9 cellular contexts compared by ENCODE assay signal in the genomic region with DNA sequence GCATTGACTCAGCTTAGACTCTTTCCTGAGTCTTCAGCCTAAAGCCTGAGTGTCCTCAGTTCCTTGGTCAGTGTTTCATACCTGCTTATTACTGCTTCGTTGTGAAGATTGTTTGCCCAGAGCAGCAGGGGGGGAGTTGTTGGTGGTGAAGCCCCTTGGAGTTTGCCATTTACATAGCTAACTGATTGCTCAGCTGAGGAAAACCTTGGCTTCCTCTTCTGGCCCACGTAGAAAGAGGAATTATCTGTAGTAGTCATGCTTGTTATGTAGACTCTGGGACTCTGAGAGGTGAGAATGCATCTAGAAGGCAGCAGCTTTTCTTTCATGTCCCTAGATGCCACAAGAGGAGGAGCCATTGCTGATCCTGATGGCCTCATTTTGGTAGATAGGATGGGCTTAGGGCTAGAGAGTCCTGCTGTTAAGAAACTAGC.
DNase-seq lines count a peak whose midpoint lies in the region; ATAC-seq and TF ChIP-seq lines count a peak whose summit lies in the region.
"Had no signal": no experiment of that assay in that cellular context is flagged by ENCODE, and none has a peak within 500 bp of the region (broad histone marks: within the 10 kb centered on the region; RNA-seq: fewer than 3 reads in every experiment).

No MANE protein-coding gene starts in this region.

- no peak overlapping the region for H3K4me3 Mint-ChIP-seq in activated T-helper 17 cell treated with anti-CD3 and anti-CD28 coated beads, Interleukin-2, amount 50 U/mL, for 72 hours

- no peaks in the 10 kb centered on the region for H3K36me3 Mint-ChIP-seq in activated T-helper 17 cell treated with anti-CD3 and anti-CD28 coated beads, Interleukin-2, amount 50 U/mL, for 72 hours (ENCODE audit: low read depth)

- H3K27me3 Mint-ChIP-seq in activated T-helper 17 cell treated with anti-CD3 and anti-CD28 coated beads, Interleukin-2, amount 50 U/mL, for 72 hours: no peaks in the 10 kb centered on the region

- no peak for ATAC-seq in activated T-helper 17 cell treated with anti-CD3 and anti-CD28 coated beads, Interleukin-2, amount 50 U/mL, for 72 hours (replicated peaks)
- no peak for ATAC-seq in GM21723 (IDR thresholded peaks at IDR 0.05; ENCODE audit: unreplicated experiment)

- H3K4me1 Mint-ChIP-seq in activated T-helper 17 cell treated with anti-CD3 and anti-CD28 coated beads, Interleukin-2, amount 50 U/mL, for 72 hours: peaks cover 10% of the 10 kb centered on the region

- no peak for TF ChIP-seq EP300 in Ishikawa (IDR thresholded peaks at IDR 0.05; ENCODE audit: borderline replicate concordance)

- no peaks in the 10 kb centered on the region for H3K9me3 Mint-ChIP-seq in activated T-helper 17 cell treated with anti-CD3 and anti-CD28 coated beads, Interleukin-2, amount 50 U/mL, for 72 hours

- no peak for TF ChIP-seq RAD21 in Ishikawa (IDR thresholded peaks at IDR 0.05; ENCODE audit: low read depth)

- DNase-seq in CMK (ENCODE audit: low read depth) (peak; percentile 17), iris pigment epithelial cell (ENCODE audit: low read depth) (peak; percentile 94), medulla oblongata (ENCODE audit: extremely low spot score) (no peak), NCI-H345 (lab: John Stamatoyannopoulos, UW) (no peak)
- DNase-seq in activated naive CD4-positive, alpha-beta T cell treated with anti-CD3 and anti-CD28 coated beads, Interleukin-2, amount 50 U/mL, for 16 hours: no peak
- DNase-seq: KG1 had no signal

- H3K27ac Mint-ChIP-seq in activated T-helper 17 cell treated with anti-CD3 and anti-CD28 coated beads, Interleukin-2, amount 50 U/mL, for 72 hours: peak overlapping the region; percentile 58

TF ChIP-seq in Ishikawa, 13 proteins besides CTCF, POLR2A, EP300 and RAD21:
- TF ChIP-seq CEBPB (IDR thresholded peaks at IDR 0.05): no peak
- no peak for TF ChIP-seq FOXM1 (IDR thresholded peaks at IDR 0.05; ENCODE audit: borderline replicate concordance, low read depth)
- peak; percentile 83 for TF ChIP-seq TEAD4 (IDR thresholded peaks at IDR 0.05)

Comparison
In these comparisons a context has a peak if more than half of its experiments do, and no peak if none do; other contexts are left out.
1. DNase-seq: peak in CMK (single experiment) and iris pigment epithelial cell (single experiment); none in activated naive CD4-positive, alpha-beta T cell treated with anti-CD3 and anti-CD28 coated beads, Interleukin-2, amount 50 U/mL, for 16 hours (single experiment), medulla oblongata (single experiment) and NCI-H345 (single experiment).